8 cellular contexts compared by ENCODE assay signal in genomic region chr22:24189249-24190158, GRCh38. TPM values are rescaled to one million over a fixed set of nuclear protein-coding genes. Genes with fewer than 3 reads are reported as not detected.
DNase-seq lines count a peak whose midpoint lies in the region; ATAC-seq and TF ChIP-seq lines count a peak whose summit lies in the region.

No MANE protein-coding gene starts in this region.

- H3K4me3 Mint-ChIP-seq in activated CD4-positive, alpha-beta T cell treated with anti-CD3 and anti-CD28 coated beads for 36 hours: no peak overlapping the region
- H3K4me3 Mint-ChIP-seq in neural crest cell: peak overlapping the region; percentile 24

- POLR2A ChIA-PET in activated CD4-positive, alpha-beta T cell treated with anti-CD3 and anti-CD28 coated beads for 36 hours (lab: Charles Lee): no interaction called here

- no peak overlapping the region for H3K27ac Mint-ChIP-seq in activated CD4-positive, alpha-beta T cell treated with anti-CD3 and anti-CD28 coated beads for 36 hours
- peak overlapping the region; percentile 86 for H3K27ac Mint-ChIP-seq in neural crest cell (ENCODE audit: unreplicated experiment)

- intact Hi-C loops in activated CD4-positive, alpha-beta T cell treated with anti-CD3 and anti-CD28 coated beads for 36 hours (cut with DNase I, micrococcal nuclease): loop anchor here (1.0 to 10.0 kb wide), 5 partner anchors 43 to 338 kb away; partner anchors contain the start of gene ADORA2A (in 1 of the 2)
- intact Hi-C loops in uterus (cut with DNase I; ENCODE audit: low total_unique reads): loop anchor here (5.0 kb wide), 1 partner anchor 58 kb away; the partner anchor contains the start of gene GGT5

- H3K9me3 ChIP-seq in uterus: no peaks in the 10 kb centered on the region

- CTCF ChIA-PET in activated CD4-positive, alpha-beta T cell treated with anti-CD3 and anti-CD28 coated beads for 36 hours (lab: Charles Lee): interaction anchor here (0.6 to 1.5 kb wide), 4 partner anchors 41 to 337 kb away, joined by 3 to 4 read pairs (median 3); no protein-coding TSS in a partner anchor

- no peaks in the 10 kb centered on the region for H3K4me1 Mint-ChIP-seq in activated CD4-positive, alpha-beta T cell treated with anti-CD3 and anti-CD28 coated beads for 36 hours
- H3K4me1 Mint-ChIP-seq in neural crest cell: peaks cover 4% of the 10 kb centered on the region

- peak; percentile 92 for ATAC-seq in activated CD4-positive, alpha-beta T cell treated with anti-CD3 and anti-CD28 coated beads for 36 hours
- ATAC-seq in GM18868 (IDR thresholded peaks at IDR 0.05; ENCODE audit: unreplicated experiment): no peak

- TF ChIP-seq CTCF in neural crest cell (conservative IDR thresholded peaks at IDR 0.05) (peak; percentile 81), uterus (IDR thresholded peaks at IDR 0.05) (peak; percentile 94 to 98 (median 95))

- no peak overlapping the region for H3K4me3 ChIP-seq in uterus

- no peaks in the 10 kb centered on the region for H3K9me3 Mint-ChIP-seq in activated CD4-positive, alpha-beta T cell treated with anti-CD3 and anti-CD28 coated beads for 36 hours (ENCODE audit: low read depth)
- H3K9me3 Mint-ChIP-seq in neural crest cell: no peaks in the 10 kb centered on the region

- no peaks in the 10 kb centered on the region for H3K27me3 Mint-ChIP-seq in activated CD4-positive, alpha-beta T cell treated with anti-CD3 and anti-CD28 coated beads for 36 hours
- H3K27me3 Mint-ChIP-seq in neural crest cell (ENCODE audit: low read depth): no peaks in the 10 kb centered on the region

- H3K36me3 Mint-ChIP-seq in activated CD4-positive, alpha-beta T cell treated with anti-CD3 and anti-CD28 coated beads for 36 hours (ENCODE audit: low read depth): no peaks in the 10 kb centered on the region
- no peaks in the 10 kb centered on the region for H3K36me3 Mint-ChIP-seq in neural crest cell (ENCODE audit: low read depth)

- peak in 1 of 2 donors; percentile 37 for TF ChIP-seq POLR2A in uterus (IDR thresholded peaks at IDR 0.05)

- peak; percentile 74 for DNase-seq in activated CD4-positive, alpha-beta T cell treated with anti-CD3 and anti-CD28 coated beads for 36 hours
- DNase-seq in activated CD4-positive, alpha-beta T cell treated with anti-CD3 and anti-CD28 coated beads for 4 hours: no peak
- DNase-seq in NCI-H226 (peak; percentile 10), fibroblast of the conjunctiva (ENCODE audit: low read depth) (peak; percentile 52), neural crest cell (ENCODE audit: low read depth, low spot score) (peak; percentile 65), uterus (peak; percentile 75 to 81)
- DNase-seq in activated CD8-positive, alpha-beta memory T cell treated with anti-CD3 and anti-CD28 coated beads for 24 hours: peak; percentile 74

- peaks cover 0 to 7% of the 10 kb centered on the region in 2 donors for H3K4me1 ChIP-seq in uterus

- H3K36me3 ChIP-seq in uterus: no peaks in the 10 kb centered on the region

- no peaks in the 10 kb centered on the region for H3K27me3 ChIP-seq in uterus

- no peak overlapping the region for H3K27ac ChIP-seq in uterus

RNA-seq across cellular contexts. Expression of gene SUSD2, which starts 8.2 kb away (rescaled TPM):
- total RNA-seq in activated CD4-positive, alpha-beta T cell treated with anti-CD3 and anti-CD28 coated beads for 36 hours: under 1 TPM; 0.65 to 0.80 TPM
- total RNA-seq in neural crest cell: 0.37 and 0.66 TPM in 2 replicates
- 10 to 100 TPM in 1 of 4 donors, 1 to 10 TPM in 2, under 1 TPM in 1; 0.88 to 17.6 (median 2.8) TPM for total RNA-seq in uterus

RNA-seq across cellular contexts. Expression of gene GGT5, which starts 55.4 kb away (rescaled TPM):
- under 1 TPM in 1 of 2 experiments, not detected in 1; 0.04 TPM for total RNA-seq in activated CD4-positive, alpha-beta T cell treated with anti-CD3 and anti-CD28 coated beads for 36 hours
- total RNA-seq in neural crest cell (0.56 and 0.59 TPM in 2 replicates), uterus (10 to 100 TPM in 3 of 4 donors, 1 to 10 TPM in 1; 4.1 to 95.9 (median 54.9) TPM)

Comparison
In these comparisons a context has a peak if more than half of its experiments do, and no peak if none do; other contexts are left out.
1. DNase-seq: peak in activated CD4-positive, alpha-beta T cell treated with anti-CD3 and anti-CD28 coated beads for 36 hours (single experiment), NCI-H226 (single experiment), activated CD8-positive, alpha-beta memory T cell treated with anti-CD3 and anti-CD28 coated beads for 24 hours (single experiment), fibroblast of the conjunctiva (single experiment), neural crest cell (single experiment) and uterus (2 of 2); none in activated CD4-positive, alpha-beta T cell treated with anti-CD3 and anti-CD28 coated beads for 4 hours (0 of 2).